Comparison of ENCODE assay signal across 25 cellular contexts in genomic region chr21:31288191-31288590, GRCh38.
"Had no signal": no experiment of that assay in that cellular context is flagged by ENCODE, and none has a peak within 500 bp of the region (broad histone marks: within the 10 kb centered on the region; RNA-seq: fewer than 3 reads in every experiment).

No MANE protein-coding gene starts in this region.

- H3K9me3 ChIP-seq: colonic mucosa, esophagus squamous epithelium, gastrocnemius medialis, lower lobe of right lung, mucosa of descending colon had no signal

- H3K27ac ChIP-seq: colonic mucosa, epithelial cell of prostate, gastrocnemius medialis, heart right ventricle, left lung, lower lobe of right lung had no signal

- H3K4me1 ChIP-seq: colonic mucosa, gastrocnemius medialis, left lung, lower lobe of right lung had no signal

- H3K27me3 Mint-ChIP-seq: dendritic cell treated with granulocyte-macrophage colony-stimulating factor and Interleukin-4, amounts not matched to agents 40 ng/mL and 50 ng/mL, for 4 days; effector memory CD8-positive, alpha-beta T cell; naive B cell had no signal

- H3K4me3 ChIP-seq: colonic mucosa, esophagus squamous epithelium, gastrocnemius medialis, heart right ventricle, left lung, lower lobe of right lung, mucosa of descending colon had no signal

- H3K36me3 ChIP-seq: colonic mucosa, gastrocnemius medialis, heart right ventricle, left lung, lower lobe of right lung had no signal

- H3K27me3 ChIP-seq: colonic mucosa, esophagus squamous epithelium, gastrocnemius medialis, left lung had no signal

- H3K4me3 Mint-ChIP-seq: dendritic cell treated with granulocyte-macrophage colony-stimulating factor and Interleukin-4, amounts not matched to agents 40 ng/mL and 50 ng/mL, for 4 days; effector memory CD8-positive, alpha-beta T cell; endodermal cell; mesothelial cell of epicardium; naive B cell had no signal

- H3K27ac Mint-ChIP-seq: dendritic cell treated with granulocyte-macrophage colony-stimulating factor and Interleukin-4, amounts not matched to agents 40 ng/mL and 50 ng/mL, for 4 days; effector memory CD8-positive, alpha-beta T cell; endodermal cell; mesothelial cell of epicardium; naive B cell had no signal

- H3K9me3 Mint-ChIP-seq: dendritic cell treated with granulocyte-macrophage colony-stimulating factor and Interleukin-4, amounts not matched to agents 40 ng/mL and 50 ng/mL, for 4 days had no signal

- H3K4me1 Mint-ChIP-seq: mesothelial cell of epicardium, naive B cell had no signal

- ATAC-seq: effector memory CD8-positive, alpha-beta T cell; esophagus mucosa; gastrocnemius medialis; heart right ventricle; left cardiac atrium; left lung; left ventricle myocardium superior; lower lobe of right lung; mucosa of descending colon had no signal

- DNase-seq: colonic mucosa; cortex of kidney; effector CD8-positive, alpha-beta T cell; effector memory CD8-positive, alpha-beta T cell; endodermal cell; erythroblast; esophagus squamous epithelium; foreskin fibroblast; foreskin melanocyte; gastrocnemius medialis; glutamatergic neuron; head of caudate nucleus; heart right ventricle; hippocampal formation; left cardiac atrium; left lung; left ventricle myocardium superior; lower lobe of right lung; mesenchymal stem cell; mucosa of descending colon; naive B cell had no signal
